Comparison of ENCODE assay signal across 1 cellular context in the genomic region with DNA sequence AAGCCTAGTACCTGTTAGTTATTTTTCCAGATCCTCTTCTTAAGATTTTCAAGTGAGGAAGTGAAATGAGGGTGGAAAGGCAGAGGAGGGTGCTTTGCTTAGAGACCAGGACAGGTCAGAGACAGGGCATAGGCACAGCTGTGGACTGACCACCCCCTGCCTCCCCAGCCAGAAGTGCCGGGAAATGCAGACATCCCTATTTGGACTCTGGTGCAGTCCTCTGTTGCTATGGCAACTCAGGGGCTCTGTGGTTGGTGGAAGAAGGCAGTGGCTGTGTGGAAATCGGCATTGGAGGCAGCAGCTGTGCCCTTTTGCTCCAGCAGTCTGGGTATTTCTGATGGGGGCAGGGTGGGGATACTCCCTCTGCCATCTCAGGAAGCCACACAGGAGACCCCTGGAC.
TF ChIP-seq lines count a peak whose summit lies in the region.

No MANE protein-coding gene starts in this region.

TF ChIP-seq in K562, 482 proteins besides CTCF, POLR2A, EP300 and RAD21:
- TF ChIP-seq MTF1 (CRISPR knock-in tag; IDR thresholded peaks at IDR 0.05; ENCODE audit: borderline replicate concordance) (no peak), YBX1 (IDR thresholded peaks at IDR 0.05) (no peak), RFX1 (IDR thresholded peaks at IDR 0.05) (peak; percentile 84), ZNF551 (CRISPR knock-in tag; IDR thresholded peaks at IDR 0.05) (no peak), ZNF507 (tag; conservative IDR thresholded peaks at IDR 0.05) (no peak)
